In genomic region chr7:98291717-98292116, GRCh38 we compare ENCODE assay signal across 16 cellular contexts. TPM values are rescaled to one million over a fixed set of nuclear protein-coding genes. Genes with fewer than 3 reads are reported as not detected.
DNase-seq lines count a peak whose midpoint lies in the region; ATAC-seq, FAIRE-seq and TF ChIP-seq lines count a peak whose summit lies in the region.
"Had no signal": no experiment of that assay in that cellular context is flagged by ENCODE, and none has a peak within 500 bp of the region (broad histone marks: within the 10 kb centered on the region; RNA-seq: fewer than 3 reads in every experiment).

No MANE protein-coding gene starts in this region.

- ATAC-seq in effector memory CD8-positive, alpha-beta T cell (replicated peaks) = no peak
- no peak for ATAC-seq in activated naive CD4-positive, alpha-beta T cell treated with anti-CD3 and anti-CD28 coated beads, Interleukin-2, amount 50 U/mL, for 72 hours

- H3K27me3 Mint-ChIP-seq in effector memory CD8-positive, alpha-beta T cell = no peaks in the 10 kb centered on the region

- H3K4me3 ChIP-seq in AG10803 (ENCODE audit: low read length) = no peak overlapping the region
- no peak overlapping the region for H3K4me3 ChIP-seq in GM12875 (ENCODE audit: low read depth, low read length)
- no peak overlapping the region for H3K4me3 ChIP-seq in WERI-Rb-1 (ENCODE audit: low read depth, low read length)
- no peak overlapping the region for H3K4me3 ChIP-seq in keratinocyte (ENCODE audit: control insufficient read depth in 2 of 3, extremely low read depth in 1 of 3, insufficient read depth in 2 of 3, low read depth in 1 of 3, low read length in 3 of 3)

- DNase-seq in AG10803 (ENCODE audit: low read depth) (no peak), WERI-Rb-1 (no peak), keratinocyte (ENCODE audit: low read depth, low spot score) (no peak), NCI-H2029 (lab: John Stamatoyannopoulos, UW) (no peak)
- DNase-seq in activated T-cell treated with anti-CD3 and anti-CD28 coated beads, Interleukin-2, amount 50 U/mL, for 48 hours = no peak
- no peak for DNase-seq in effector memory CD8-positive, alpha-beta T cell
- DNase-seq in activated naive CD4-positive, alpha-beta T cell treated with anti-CD3 and anti-CD28 coated beads, Interleukin-2, amount 50 U/mL, for 72 hours (ENCODE audit: low spot score in 2 of 2) = no peak
- DNase-seq: activated CD4-positive, alpha-beta T cell treated with anti-CD3 and anti-CD28 coated beads for 48 hours; HCEC 1CT; NCI-H146; NCI-H82; SW 1271 had no signal

- no peaks in the 10 kb centered on the region for H3K9me3 Mint-ChIP-seq in effector memory CD8-positive, alpha-beta T cell
- no peaks in the 10 kb centered on the region for H3K9me3 Mint-ChIP-seq in activated naive CD4-positive, alpha-beta T cell treated with anti-CD3 and anti-CD28 coated beads, Interleukin-2, amount 50 U/mL, for 72 hours
- H3K9me3 Mint-ChIP-seq: activated T-helper 2 cell treated with anti-CD3 and anti-CD28 coated beads, Interferon-gamma antibody, Interleukin-2, Interleukin-4, amounts not matched to agents 10 μg/mL and 5 μg/mL and 100 μg/mL, durations not matched to agents 14 hours and 24 hours and 36 hours had no signal

- no peak overlapping the region for H3K27ac ChIP-seq in WERI-Rb-1
- no peak overlapping the region for H3K27ac ChIP-seq in keratinocyte (ENCODE audit: control insufficient read depth, insufficient read depth, low read length)

- H3K4me3 Mint-ChIP-seq in effector memory CD8-positive, alpha-beta T cell = no peak overlapping the region

- H3K79me2 ChIP-seq in keratinocyte (ENCODE audit: control insufficient read depth, insufficient read depth, low read length) = peaks cover 34% of the 10 kb centered on the region

- H3K27me3 ChIP-seq in WERI-Rb-1 (ENCODE audit: insufficient read depth, low read depth, severe bottlenecking) (no peaks in the 10 kb centered on the region), keratinocyte (ENCODE audit: control insufficient read depth, extremely low read depth, insufficient read depth, low read length) (no peaks in the 10 kb centered on the region)

- H3K36me3 ChIP-seq in WERI-Rb-1 (peaks cover 45% of the 10 kb centered on the region), keratinocyte (ENCODE audit: control insufficient read depth in 2 of 2, extremely low read depth in 1 of 2, insufficient read depth in 2 of 2, low read length in 2 of 2) (peaks cover 34 to 38% of the 10 kb centered on the region in 2 experiments)

- H4K20me1 ChIP-seq in keratinocyte (ENCODE audit: control insufficient read depth, extremely low read depth, insufficient read depth, low read length) = peaks cover 28% of the 10 kb centered on the region

- no peak overlapping the region for H3K4me2 ChIP-seq in keratinocyte (ENCODE audit: control insufficient read depth, extremely low read depth, insufficient read depth, low read depth, low read length)

- peaks cover 32% of the 10 kb centered on the region for H3K4me1 ChIP-seq in keratinocyte (ENCODE audit: control insufficient read depth, extremely low read depth, insufficient read depth, low read length)

- 0 out of 2 replicates have a peak, but pooled peaks have one; percentile 16 for TF ChIP-seq CTCF in AG10803 (conservative IDR thresholded peaks at IDR 0.05; ENCODE audit: low read length)
- TF ChIP-seq CTCF in GM12875 (IDR thresholded peaks at IDR 0.05; ENCODE audit: borderline replicate concordance, insufficient read depth, low read depth, low read length) = peak; percentile 39; the same call in 1 of the 2 replicates
- peak; percentile 23; the same call in 1 of the 2 replicates for TF ChIP-seq CTCF in WERI-Rb-1 (IDR thresholded peaks at IDR 0.05; ENCODE audit: low read depth, low read length)
- peak in 2 of 3 experiments; percentile 25 to 38 for TF ChIP-seq CTCF in keratinocyte (optimal IDR thresholded peaks at IDR 0.05 in 1 of 3, IDR thresholded peaks at IDR 0.05 in 1 of 3, conservative IDR thresholded peaks at IDR 0.05 in 1 of 3; ENCODE audit: extremely low read depth in 1 of 3, insufficient read depth in 2 of 3, low read length in 3 of 3)

- H3K9ac ChIP-seq in keratinocyte (ENCODE audit: control insufficient read depth, extremely low read depth, insufficient read depth, low read length) = no peak overlapping the region

- H3K9me3 ChIP-seq in WERI-Rb-1 (ENCODE audit: severe bottlenecking) (no peaks in the 10 kb centered on the region), keratinocyte (ENCODE audit: control insufficient read depth, low read depth, low read length) (no peaks in the 10 kb centered on the region)

- dilution Hi-C loops in keratinocyte (cut with MboI; ENCODE audit: extremely low pct_ligation_motif_present, low sequenced_read_pairs) = no loop called here

- no peak for FAIRE-seq in keratinocyte (lab: Jason Lieb, UNC)
- FAIRE-seq: astrocyte, HTR-8/SVneo had no signal

- H3K9me1 ChIP-seq in keratinocyte (ENCODE audit: control insufficient read depth, extremely low read depth, insufficient read depth, low read length) = peaks cover 2% of the 10 kb centered on the region

- no peak overlapping the region for H3K27ac Mint-ChIP-seq in effector memory CD8-positive, alpha-beta T cell
- no peak overlapping the region for H3K27ac Mint-ChIP-seq in activated naive CD4-positive, alpha-beta T cell treated with anti-CD3 and anti-CD28 coated beads, Interleukin-2, amount 50 U/mL, for 72 hours
- H3K27ac Mint-ChIP-seq: activated T-helper 2 cell treated with anti-CD3 and anti-CD28 coated beads, Interferon-gamma antibody, Interleukin-2, Interleukin-4, amounts not matched to agents 10 μg/mL and 5 μg/mL and 100 μg/mL, durations not matched to agents 14 hours and 24 hours and 36 hours had no signal

- no peaks in the 10 kb centered on the region for H3K4me1 Mint-ChIP-seq in effector memory CD8-positive, alpha-beta T cell (ENCODE audit: low read depth in 2 of 2)

- H3K36me3 Mint-ChIP-seq in effector memory CD8-positive, alpha-beta T cell (ENCODE audit: insufficient read depth) = peaks cover 16% of the 10 kb centered on the region
- no peaks in the 10 kb centered on the region for H3K36me3 Mint-ChIP-seq in activated naive CD4-positive, alpha-beta T cell treated with anti-CD3 and anti-CD28 coated beads, Interleukin-2, amount 50 U/mL, for 72 hours

- H2AFZ ChIP-seq in keratinocyte (ENCODE audit: control insufficient read depth, low read length) = no peak overlapping the region

RNA-seq across cellular contexts. Expression of gene BRI3, which starts 10.2 kb away (rescaled TPM):
- polyA plus RNA-seq in keratinocyte = 95.6 to 133 TPM (median 121 TPM) in 3 replicates
- polyA plus RNA-seq in keratinocyte (2011; ENCODE audit: low read depth) = 50.8 TPM
- polyA plus RNA-seq in keratinocyte (2011; cell fraction: cytosol; rRNA removed) = 177 and 183 TPM in 2 replicates
- polyA plus RNA-seq in keratinocyte (2011; cell fraction: nucleus; rRNA removed) = 50.9 and 52.2 TPM in 2 replicates
- polyA plus RNA-seq in keratinocyte (2012; ENCODE audit: low replicate concordance) = 138 and 210 TPM in 2 replicates
- polyA minus RNA-seq in keratinocyte = 62.0 to 92.3 TPM (median 86.3 TPM) in 3 replicates
- 107 TPM for polyA minus RNA-seq in keratinocyte (2011; cell fraction: cytosol; rRNA and poly(A)+ RNA removed)
- polyA minus RNA-seq in keratinocyte (2011; cell fraction: nucleus; rRNA and poly(A)+ RNA removed) = 23.4 and 25.8 TPM in 2 replicates
- 10 to 100 TPM; 50.0 to 66.4 TPM for total RNA-seq in activated naive CD4-positive, alpha-beta T cell treated with anti-CD3 and anti-CD28 coated beads, Interleukin-2, amount 50 U/mL, for 72 hours

RNA-seq across cellular contexts. Expression of gene TECPR1, which starts 39.7 kb away (rescaled TPM):
- polyA plus RNA-seq in keratinocyte = 1.5 to 3.7 TPM (median 2.4 TPM) in 3 replicates
- polyA plus RNA-seq in keratinocyte (2011; ENCODE audit: low read depth) = 7.4 TPM
- 1.3 and 2.9 TPM in 2 replicates for polyA plus RNA-seq in keratinocyte (2011; cell fraction: cytosol; rRNA removed)
- polyA plus RNA-seq in keratinocyte (2011; cell fraction: nucleus; rRNA removed) = 6.6 and 10.0 TPM in 2 replicates
- 4.7 and 6.3 TPM in 2 replicates for polyA plus RNA-seq in keratinocyte (2012; ENCODE audit: low replicate concordance)
- 2.4 to 11.8 TPM (median 5.0 TPM) in 3 replicates for polyA minus RNA-seq in keratinocyte
- 9.0 TPM for polyA minus RNA-seq in keratinocyte (2011; cell fraction: cytosol; rRNA and poly(A)+ RNA removed)
- 7.8 and 8.5 TPM in 2 replicates for polyA minus RNA-seq in keratinocyte (2011; cell fraction: nucleus; rRNA and poly(A)+ RNA removed)
- 10 to 100 TPM; 37.9 to 62.0 TPM for total RNA-seq in activated naive CD4-positive, alpha-beta T cell treated with anti-CD3 and anti-CD28 coated beads, Interleukin-2, amount 50 U/mL, for 72 hours
